In the genomic region with DNA sequence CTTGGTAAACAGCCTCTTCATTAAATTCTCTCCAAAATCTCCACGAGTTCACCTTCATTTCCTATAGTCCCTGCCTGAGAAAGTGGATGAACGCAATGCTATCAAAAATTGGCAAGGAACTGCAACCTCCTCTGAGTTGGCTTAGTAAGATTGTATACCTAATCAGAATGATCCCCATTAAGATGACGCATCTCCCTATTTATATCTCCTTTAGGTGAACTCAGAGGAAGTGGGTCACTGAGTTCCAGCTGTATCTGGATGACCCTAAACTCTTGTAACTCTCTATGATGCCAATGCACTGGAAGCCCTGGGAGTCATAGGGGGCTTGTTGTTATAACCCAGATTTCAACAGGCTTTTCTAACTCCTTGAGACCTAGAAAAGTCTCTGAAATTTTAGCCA, we compare ENCODE assay signal across 32 cellular contexts. TPM values are rescaled to one million over a fixed set of nuclear protein-coding genes. Genes with fewer than 3 reads are reported as not detected.
"Had no signal": no experiment of that assay in that cellular context is flagged by ENCODE, and none has a peak within 500 bp of the region (broad histone marks: within the 10 kb centered on the region; RNA-seq: fewer than 3 reads in every experiment).

No MANE protein-coding gene starts in this region.

- DNase-seq: activated CD4-positive, alpha-beta memory T cell treated with anti-CD3 and anti-CD28 coated beads, Interleukin-2, amount 10 ng/mL, durations not matched to agents 7 days and 5 days; activated CD4-positive, alpha-beta T cell treated with anti-CD3 and anti-CD28 coated beads for 1 hour; activated CD4-positive, alpha-beta T cell treated with anti-CD3 and anti-CD28 coated beads, Interleukin-2, amount 10 ng/mL, durations not matched to agents 7 days and 5 days; activated CD8-positive, alpha-beta memory T cell treated with anti-CD3 and anti-CD28 coated beads, Interleukin-2, amount 50 U/mL, for 48 hours; activated gamma-delta T cell; activated naive CD4-positive, alpha-beta T cell treated with anti-CD3 and anti-CD28 coated beads, Interleukin-2, amount 50 U/mL, for 16 hours; activated T-cell treated with anti-CD3 and anti-CD28 coated beads, Interleukin-2, amount 50 U/mL, for 24 hours; amniotic stem cell; brain microvascular endothelial cell; endodermal cell; head of caudate nucleus; left lung; mesendoderm; mucosa of descending colon; stimulated activated CD4-positive, alpha-beta T cell treated with anti-CD3 and anti-CD28 coated beads, Interleukin-15, amount 100 ng/mL, for 24 hours; stimulated activated CD4-positive, alpha-beta T cell treated with anti-CD3 and anti-CD28 coated beads, Interleukin-2, amount 100 ng/mL, for 24 hours; stimulated activated naive CD4-positive, alpha-beta T cell; T1000; tibial artery had no signal

- H3K27me3 ChIP-seq: brain microvascular endothelial cell, right atrium auricular region, suprapubic skin, tibial artery had no signal

- H3K4me3 ChIP-seq: esophagus muscularis mucosa, left lung, lung, mucosa of descending colon, right atrium auricular region, suprapubic skin, tibial artery had no signal

- H3K36me3 ChIP-seq: brain microvascular endothelial cell, esophagus muscularis mucosa, left lung, right atrium auricular region, suprapubic skin, tibial artery had no signal

- H3K27ac ChIP-seq: brain microvascular endothelial cell, esophagus muscularis mucosa, left lung, right atrium auricular region, suprapubic skin, tibial artery had no signal

- FAIRE-seq: astrocyte had no signal

- H3K9me3 ChIP-seq: esophagus muscularis mucosa, left lung, mucosa of descending colon, right atrium auricular region, suprapubic skin, tibial artery had no signal

- H3K4me1 ChIP-seq: esophagus muscularis mucosa, left lung, right atrium auricular region, suprapubic skin, tibial artery had no signal

RNA-seq across cellular contexts. Expression of a gene that starts 48.2 kb away (rescaled TPM):
- total RNA-seq: activated CD4-positive, alpha-beta memory T cell treated with anti-CD3 and anti-CD28 coated beads, Interleukin-2, amount 10 ng/mL, durations not matched to agents 7 days and 5 days; activated CD4-positive, alpha-beta T cell treated with anti-CD3 and anti-CD28 coated beads, Interleukin-2, amount 10 ng/mL, durations not matched to agents 7 days and 5 days; cardiac septum; chondrocyte; endodermal cell; esophagus muscularis mucosa; left lung; lung; mucosa of descending colon; myocyte; natural killer cell treated with Interleukin-12 subunit alpha and Interleukin-12 subunit beta and Interleukin-15 and Interleukin-18, amount 100 ng/mL, for 72 hours; omental fat pad; pulmonary artery endothelial cell; right atrium auricular region; ureter; WTC11 had no signal
- polyA plus RNA-seq: lung had no signal

RNA-seq across cellular contexts. Expression of a gene that starts 52.2 kb away (rescaled TPM):
- total RNA-seq: activated CD4-positive, alpha-beta memory T cell treated with anti-CD3 and anti-CD28 coated beads, Interleukin-2, amount 10 ng/mL, durations not matched to agents 7 days and 5 days; activated CD4-positive, alpha-beta T cell treated with anti-CD3 and anti-CD28 coated beads, Interleukin-2, amount 10 ng/mL, durations not matched to agents 7 days and 5 days; cardiac septum; esophagus muscularis mucosa; mucosa of descending colon; myocyte; natural killer cell treated with Interleukin-12 subunit alpha and Interleukin-12 subunit beta and Interleukin-15 and Interleukin-18, amount 100 ng/mL, for 72 hours; pulmonary artery endothelial cell; right atrium auricular region; WTC11 had no signal
- polyA plus RNA-seq: lung had no signal

RNA-seq across cellular contexts. Expression of a gene that starts 58.6 kb away (rescaled TPM):
- total RNA-seq: activated CD4-positive, alpha-beta memory T cell treated with anti-CD3 and anti-CD28 coated beads, Interleukin-2, amount 10 ng/mL, durations not matched to agents 7 days and 5 days; activated CD4-positive, alpha-beta T cell treated with anti-CD3 and anti-CD28 coated beads, Interleukin-2, amount 10 ng/mL, durations not matched to agents 7 days and 5 days; astrocyte; cardiac septum; chondrocyte; endodermal cell; esophagus muscularis mucosa; left lung; lung; mucosa of descending colon; natural killer cell treated with Interleukin-12 subunit alpha and Interleukin-12 subunit beta and Interleukin-15 and Interleukin-18, amount 100 ng/mL, for 72 hours; omental fat pad; pulmonary artery endothelial cell; right atrium auricular region; suprapubic skin; ureter; WTC11 had no signal
- polyA plus RNA-seq: lung had no signal
